5 cellular contexts compared by ENCODE assay signal in the genomic region with DNA sequence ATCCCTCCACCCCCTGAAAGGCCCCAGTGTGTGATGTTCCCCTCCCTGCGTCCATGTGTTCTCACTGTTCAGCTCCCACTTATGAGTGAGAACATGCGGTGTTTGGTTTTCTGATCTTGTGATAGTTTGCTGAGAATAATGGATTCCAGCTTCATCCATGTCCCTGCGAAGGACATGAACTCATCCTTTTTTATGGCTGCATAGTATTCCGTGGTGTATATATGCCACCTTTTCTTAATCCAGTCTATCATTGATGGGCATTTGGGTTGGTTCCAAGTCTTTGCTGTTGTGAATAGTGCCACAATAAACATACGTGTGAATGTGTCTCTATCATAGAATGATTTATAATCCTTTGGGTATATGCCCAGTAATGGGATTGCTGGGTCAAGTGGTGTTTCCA. TPM values are rescaled to one million over a fixed set of nuclear protein-coding genes. Genes with fewer than 3 reads are reported as not detected.
"Had no signal": no experiment of that assay in that cellular context is flagged by ENCODE, and none has a peak within 500 bp of the region (broad histone marks: within the 10 kb centered on the region; RNA-seq: fewer than 3 reads in every experiment).

No MANE protein-coding gene starts in this region.

RNA-seq across cellular contexts. Expression of a gene that starts 55.8 kb away (rescaled TPM):
- total RNA-seq: left lobe of liver; liver; mononuclear cell; naive thymus-derived CD4-positive, alpha-beta T cell had no signal
- polyA plus RNA-seq: immature natural killer cell; liver; naive thymus-derived CD4-positive, alpha-beta T cell had no signal
